ENCODE assay signal across 31 cellular contexts in genomic region chr22:20004464-20004863, GRCh38.
"Had no signal": no experiment of that assay in that cellular context is flagged by ENCODE, and none has a peak within 500 bp of the region (broad histone marks: within the 10 kb centered on the region; RNA-seq: fewer than 3 reads in every experiment).

No MANE protein-coding gene starts in this region.

- H3K4me3 ChIP-seq: adrenal gland, ascending aorta, cardiac muscle cell had no signal

- DNase-seq: activated B cell treated with CpG ODN at 0.5 μM for 24 hours; activated CD4-positive, alpha-beta memory T cell treated with anti-CD3 and anti-CD28 coated beads for 36 hours; activated CD4-positive, alpha-beta T cell treated with anti-CD3 and anti-CD28 coated beads for 4 hours; activated CD4-positive, alpha-beta T cell treated with anti-CD3 and anti-CD28 coated beads, Interleukin-2, amount 10 ng/mL, durations not matched to agents 24 days and 14 days; activated CD4-positive, alpha-beta T cell treated with anti-CD3 and anti-CD28 coated beads, Interleukin-2, amount 50 U/mL, for 1 hour; activated CD4-positive, alpha-beta T cell treated with anti-CD3 and anti-CD28 coated beads, Interleukin-2, amount 50 U/mL, for 4 hours; activated CD4-positive, CD25-positive, alpha-beta regulatory T cell treated with anti-CD3 and anti-CD28 coated beads, Interleukin-2, amount 50 U/mL, for 72 hours; activated CD8-positive, alpha-beta memory T cell treated with anti-CD3 and anti-CD28 coated beads, Interleukin-2, amount 50 U/mL, for 4 hours; activated CD8-positive, alpha-beta T cell treated with anti-CD3 and anti-CD28 coated beads for 36 hours; activated effector memory CD4-positive, alpha-beta T cell treated with anti-CD3 and anti-CD28 coated beads, Interleukin-2, amount 50 U/mL, for 16 hours; activated gamma-delta T cell treated with Interleukin-2 at 50 U/mL for 16 hours; activated naive CD4-positive, alpha-beta T cell; activated naive CD4-positive, alpha-beta T cell treated with anti-CD3 and anti-CD28 coated beads for 36 hours; activated naive CD4-positive, alpha-beta T cell treated with anti-CD3 and anti-CD28 coated beads, Interleukin-2, amount 50 U/mL, for 16 hours; activated naive CD8-positive, alpha-beta T cell treated with anti-CD3 and anti-CD28 coated beads for 36 hours; activated T-cell treated with anti-CD3 and anti-CD28 coated beads for 4 hours; activated T-cell treated with anti-CD3 and anti-CD28 coated beads, Interleukin-2, amount 50 U/mL, for 1 hour; activated T-cell treated with anti-CD3 and anti-CD28 coated beads, Interleukin-2, amount 50 U/mL, for 4 hours; activated T-cell treated with anti-CD3 and anti-CD28 coated beads, Interleukin-2, amount 50 U/mL, for 72 hours; adrenal gland; amniotic stem cell; caudate nucleus; cerebellar nuclear complex; T-helper 2 cell; T-helper 9 cell had no signal

- H3K4me1 ChIP-seq: adrenal gland had no signal

- H3K27me3 ChIP-seq: adrenal gland, ascending aorta, cardiac muscle cell had no signal

- ATAC-seq: activated CD8-positive, alpha-beta T cell treated with anti-CD3 and anti-CD28 coated beads for 36 hours; activated naive CD4-positive, alpha-beta T cell treated with anti-CD3 and anti-CD28 coated beads, Interleukin-2, amount 50 U/mL, for 72 hours; activated T-cell treated with anti-CD3 and anti-CD28 coated beads, Interleukin-2, amount 50 U/mL, for 4 hours; activated T-cell treated with anti-CD3 and anti-CD28 coated beads, Interleukin-2, amount 50 U/mL, for 72 hours; activated T-helper 17 cell treated with anti-CD3 and anti-CD28 coated beads, Interleukin-2, amount 50 U/mL, for 72 hours had no signal

- FAIRE-seq: bronchial epithelial cell, TTC549 had no signal

- H3K36me3 ChIP-seq: adrenal gland, ascending aorta, cardiac muscle cell had no signal

- H3K9me3 ChIP-seq: adrenal gland, ascending aorta had no signal

- H3K27ac ChIP-seq: adrenal gland, ascending aorta, cardiac muscle cell had no signal
